In genomic region chr16:58087209-58087913, GRCh38 we compare ENCODE assay signal across 2 cellular contexts.
TF ChIP-seq lines count a peak whose summit lies in the region.

No MANE protein-coding gene starts in this region.

TF ChIP-seq in IMR-90, 13 proteins besides CTCF, POLR2A, EP300 and RAD21:
- TF ChIP-seq BHLHE40 (IDR thresholded peaks at IDR 0.05; ENCODE audit: low read depth, low read length) (no peak), MAZ (IDR thresholded peaks at IDR 0.05; ENCODE audit: borderline replicate concordance, low read depth, low read length) (no peak), FOS (IDR thresholded peaks at IDR 0.05; ENCODE audit: low read depth, low read length) (no peak), CEBPB (IDR thresholded peaks at IDR 0.05; ENCODE audit: low read depth, low read length) (no peak)
- TF ChIP-seq, protein P1, sequence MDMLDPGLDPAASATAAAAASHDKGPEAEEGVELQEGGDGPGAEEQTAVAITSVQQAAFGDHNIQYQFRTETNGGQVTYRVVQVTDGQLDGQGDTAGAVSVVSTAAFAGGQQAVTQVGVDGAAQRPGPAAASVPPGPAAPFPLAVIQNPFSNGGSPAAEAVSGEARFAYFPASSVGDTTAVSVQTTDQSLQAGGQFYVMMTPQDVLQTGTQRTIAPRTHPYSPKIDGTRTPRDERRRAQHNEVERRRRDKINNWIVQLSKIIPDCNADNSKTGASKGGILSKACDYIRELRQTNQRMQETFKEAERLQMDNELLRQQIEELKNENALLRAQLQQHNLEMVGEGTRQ (IDR thresholded peaks at IDR 0.05; ENCODE audit: low read depth, low read length) = no peak
- TF ChIP-seq, protein P2, sequence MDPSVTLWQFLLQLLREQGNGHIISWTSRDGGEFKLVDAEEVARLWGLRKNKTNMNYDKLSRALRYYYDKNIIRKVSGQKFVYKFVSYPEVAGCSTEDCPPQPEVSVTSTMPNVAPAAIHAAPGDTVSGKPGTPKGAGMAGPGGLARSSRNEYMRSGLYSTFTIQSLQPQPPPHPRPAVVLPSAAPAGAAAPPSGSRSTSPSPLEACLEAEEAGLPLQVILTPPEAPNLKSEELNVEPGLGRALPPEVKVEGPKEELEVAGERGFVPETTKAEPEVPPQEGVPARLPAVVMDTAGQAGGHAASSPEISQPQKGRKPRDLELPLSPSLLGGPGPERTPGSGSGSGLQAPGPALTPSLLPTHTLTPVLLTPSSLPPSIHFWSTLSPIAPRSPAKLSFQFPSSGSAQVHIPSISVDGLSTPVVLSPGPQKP (IDR thresholded peaks at IDR 0.05; ENCODE audit: borderline replicate concordance, low read depth, low read length) = no peak

TF ChIP-seq in H1, 55 proteins besides CTCF, POLR2A, EP300 and RAD21:
- TF ChIP-seq, protein P3, sequence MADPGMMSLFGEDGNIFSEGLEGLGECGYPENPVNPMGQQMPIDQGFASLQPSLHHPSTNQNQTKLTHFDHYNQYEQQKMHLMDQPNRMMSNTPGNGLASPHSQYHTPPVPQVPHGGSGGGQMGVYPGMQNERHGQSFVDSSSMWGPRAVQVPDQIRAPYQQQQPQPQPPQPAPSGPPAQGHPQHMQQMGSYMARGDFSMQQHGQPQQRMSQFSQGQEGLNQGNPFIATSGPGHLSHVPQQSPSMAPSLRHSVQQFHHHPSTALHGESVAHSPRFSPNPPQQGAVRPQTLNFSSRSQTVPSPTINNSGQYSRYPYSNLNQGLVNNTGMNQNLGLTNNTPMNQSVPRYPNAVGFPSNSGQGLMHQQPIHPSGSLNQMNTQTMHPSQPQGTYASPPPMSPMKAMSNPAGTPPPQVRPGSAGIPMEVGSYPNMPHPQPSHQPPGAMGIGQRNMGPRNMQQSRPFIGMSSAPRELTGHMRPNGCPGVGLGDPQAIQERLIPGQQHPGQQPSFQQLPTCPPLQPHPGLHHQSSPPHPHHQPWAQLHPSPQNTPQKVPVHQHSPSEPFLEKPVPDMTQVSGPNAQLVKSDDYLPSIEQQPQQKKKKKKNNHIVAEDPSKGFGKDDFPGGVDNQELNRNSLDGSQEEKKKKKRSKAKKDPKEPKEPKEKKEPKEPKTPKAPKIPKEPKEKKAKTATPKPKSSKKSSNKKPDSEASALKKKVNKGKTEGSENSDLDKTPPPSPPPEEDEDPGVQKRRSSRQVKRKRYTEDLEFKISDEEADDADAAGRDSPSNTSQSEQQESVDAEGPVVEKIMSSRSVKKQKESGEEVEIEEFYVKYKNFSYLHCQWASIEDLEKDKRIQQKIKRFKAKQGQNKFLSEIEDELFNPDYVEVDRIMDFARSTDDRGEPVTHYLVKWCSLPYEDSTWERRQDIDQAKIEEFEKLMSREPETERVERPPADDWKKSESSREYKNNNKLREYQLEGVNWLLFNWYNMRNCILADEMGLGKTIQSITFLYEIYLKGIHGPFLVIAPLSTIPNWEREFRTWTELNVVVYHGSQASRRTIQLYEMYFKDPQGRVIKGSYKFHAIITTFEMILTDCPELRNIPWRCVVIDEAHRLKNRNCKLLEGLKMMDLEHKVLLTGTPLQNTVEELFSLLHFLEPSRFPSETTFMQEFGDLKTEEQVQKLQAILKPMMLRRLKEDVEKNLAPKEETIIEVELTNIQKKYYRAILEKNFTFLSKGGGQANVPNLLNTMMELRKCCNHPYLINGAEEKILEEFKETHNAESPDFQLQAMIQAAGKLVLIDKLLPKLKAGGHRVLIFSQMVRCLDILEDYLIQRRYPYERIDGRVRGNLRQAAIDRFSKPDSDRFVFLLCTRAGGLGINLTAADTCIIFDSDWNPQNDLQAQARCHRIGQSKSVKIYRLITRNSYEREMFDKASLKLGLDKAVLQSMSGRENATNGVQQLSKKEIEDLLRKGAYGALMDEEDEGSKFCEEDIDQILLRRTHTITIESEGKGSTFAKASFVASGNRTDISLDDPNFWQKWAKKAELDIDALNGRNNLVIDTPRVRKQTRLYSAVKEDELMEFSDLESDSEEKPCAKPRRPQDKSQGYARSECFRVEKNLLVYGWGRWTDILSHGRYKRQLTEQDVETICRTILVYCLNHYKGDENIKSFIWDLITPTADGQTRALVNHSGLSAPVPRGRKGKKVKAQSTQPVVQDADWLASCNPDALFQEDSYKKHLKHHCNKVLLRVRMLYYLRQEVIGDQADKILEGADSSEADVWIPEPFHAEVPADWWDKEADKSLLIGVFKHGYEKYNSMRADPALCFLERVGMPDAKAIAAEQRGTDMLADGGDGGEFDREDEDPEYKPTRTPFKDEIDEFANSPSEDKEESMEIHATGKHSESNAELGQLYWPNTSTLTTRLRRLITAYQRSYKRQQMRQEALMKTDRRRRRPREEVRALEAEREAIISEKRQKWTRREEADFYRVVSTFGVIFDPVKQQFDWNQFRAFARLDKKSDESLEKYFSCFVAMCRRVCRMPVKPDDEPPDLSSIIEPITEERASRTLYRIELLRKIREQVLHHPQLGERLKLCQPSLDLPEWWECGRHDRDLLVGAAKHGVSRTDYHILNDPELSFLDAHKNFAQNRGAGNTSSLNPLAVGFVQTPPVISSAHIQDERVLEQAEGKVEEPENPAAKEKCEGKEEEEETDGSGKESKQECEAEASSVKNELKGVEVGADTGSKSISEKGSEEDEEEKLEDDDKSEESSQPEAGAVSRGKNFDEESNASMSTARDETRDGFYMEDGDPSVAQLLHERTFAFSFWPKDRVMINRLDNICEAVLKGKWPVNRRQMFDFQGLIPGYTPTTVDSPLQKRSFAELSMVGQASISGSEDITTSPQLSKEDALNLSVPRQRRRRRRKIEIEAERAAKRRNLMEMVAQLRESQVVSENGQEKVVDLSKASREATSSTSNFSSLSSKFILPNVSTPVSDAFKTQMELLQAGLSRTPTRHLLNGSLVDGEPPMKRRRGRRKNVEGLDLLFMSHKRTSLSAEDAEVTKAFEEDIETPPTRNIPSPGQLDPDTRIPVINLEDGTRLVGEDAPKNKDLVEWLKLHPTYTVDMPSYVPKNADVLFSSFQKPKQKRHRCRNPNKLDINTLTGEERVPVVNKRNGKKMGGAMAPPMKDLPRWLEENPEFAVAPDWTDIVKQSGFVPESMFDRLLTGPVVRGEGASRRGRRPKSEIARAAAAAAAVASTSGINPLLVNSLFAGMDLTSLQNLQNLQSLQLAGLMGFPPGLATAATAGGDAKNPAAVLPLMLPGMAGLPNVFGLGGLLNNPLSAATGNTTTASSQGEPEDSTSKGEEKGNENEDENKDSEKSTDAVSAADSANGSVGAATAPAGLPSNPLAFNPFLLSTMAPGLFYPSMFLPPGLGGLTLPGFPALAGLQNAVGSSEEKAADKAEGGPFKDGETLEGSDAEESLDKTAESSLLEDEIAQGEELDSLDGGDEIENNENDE (IDR thresholded peaks at IDR 0.05; ENCODE audit: insufficient replicate concordance, low read length) = no peak
- TF ChIP-seq, protein P4, sequence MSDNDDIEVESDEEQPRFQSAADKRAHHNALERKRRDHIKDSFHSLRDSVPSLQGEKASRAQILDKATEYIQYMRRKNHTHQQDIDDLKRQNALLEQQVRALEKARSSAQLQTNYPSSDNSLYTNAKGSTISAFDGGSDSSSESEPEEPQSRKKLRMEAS (IDR thresholded peaks at IDR 0.05) = no peak
- no peak for TF ChIP-seq KDM4A (IDR thresholded peaks at IDR 0.05; ENCODE audit: low read depth, low read length, severe bottlenecking)
- TF ChIP-seq ASH2L (IDR thresholded peaks at IDR 0.05; ENCODE audit: low read length) = peak; percentile 77
- TF ChIP-seq KDM5A (IDR thresholded peaks at IDR 0.05; ENCODE audit: low read length) = no peak
- TF ChIP-seq CTBP2 (IDR thresholded peaks at IDR 0.05; ENCODE audit: borderline replicate concordance, insufficient read depth, insufficient read length, low read length) = no peak
TF ChIP-seq in H1: peak in this region for 1.
